ENCODE assay signal across 21 cellular contexts in the genomic region with DNA sequence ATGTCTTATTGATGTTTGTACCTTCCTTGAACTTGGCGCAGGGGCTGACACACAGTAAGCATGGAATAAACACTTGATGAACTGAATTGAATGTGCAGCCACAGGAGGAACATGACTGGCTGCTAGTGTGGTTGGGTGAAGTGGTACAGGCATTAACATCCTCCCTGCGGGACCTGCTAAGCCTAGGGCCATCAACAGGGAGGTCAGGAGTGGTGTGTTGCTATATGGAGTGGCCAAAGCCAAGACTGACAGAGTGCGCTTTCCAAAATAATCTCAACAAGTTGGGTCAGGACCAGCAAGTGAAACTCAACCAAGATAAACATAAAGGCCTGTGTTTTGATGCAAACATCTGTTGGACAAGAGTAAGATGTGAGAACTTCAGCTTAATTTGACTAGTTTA.
"Had no signal": no experiment of that assay in that cellular context is flagged by ENCODE, and none has a peak within 500 bp of the region (broad histone marks: within the 10 kb centered on the region; RNA-seq: fewer than 3 reads in every experiment).

No MANE protein-coding gene starts in this region.

- H3K4me3 Mint-ChIP-seq: activated CD4-positive, alpha-beta T cell treated with anti-CD3 and anti-CD28 coated beads, Interleukin-2, amount 10 ng/mL, durations not matched to agents 7 days and 5 days; activated CD8-positive, alpha-beta T cell treated with anti-CD3 and anti-CD28 coated beads, Interleukin-2, amount 10 ng/mL, durations not matched to agents 7 days and 5 days; activated naive CD8-positive, alpha-beta T cell treated with anti-CD3 and anti-CD28 coated beads, Interleukin-2, amount 10 ng/mL, durations not matched to agents 7 days and 5 days; activated T-cell treated with anti-CD3 and anti-CD28 coated beads, Interleukin-2, amount 50 U/mL, for 24 hours; activated T-helper 17 cell treated with anti-CD3 and anti-CD28 coated beads, Interleukin-2, amount 50 U/mL, for 72 hours; mesothelial cell of epicardium; naive thymus-derived CD8-positive, alpha-beta T cell; stimulated activated naive B cell treated with anti-CD40 and anti-IgM and Interleukin-4, amounts not matched to agents 10 μg/mL and 1 μg/mL and 100 μg/mL, for 72 hours had no signal

- H3K4me1 Mint-ChIP-seq: activated CD4-positive, alpha-beta T cell treated with anti-CD3 and anti-CD28 coated beads, Interleukin-2, amount 10 ng/mL, durations not matched to agents 7 days and 5 days; activated naive CD8-positive, alpha-beta T cell treated with anti-CD3 and anti-CD28 coated beads, Interleukin-2, amount 10 ng/mL, durations not matched to agents 7 days and 5 days; activated T-helper 17 cell treated with anti-CD3 and anti-CD28 coated beads, Interleukin-2, amount 50 U/mL, for 72 hours; mesothelial cell of epicardium; naive thymus-derived CD8-positive, alpha-beta T cell had no signal

- H3K4me1 ChIP-seq: prostate gland, transverse colon had no signal

- H3K27me3 ChIP-seq: ovary, transverse colon had no signal

- H3K36me3 ChIP-seq: ovary, prostate gland, transverse colon had no signal

- H3K9me3 Mint-ChIP-seq: activated naive CD8-positive, alpha-beta T cell treated with anti-CD3 and anti-CD28 coated beads, Interleukin-2, amount 10 ng/mL, durations not matched to agents 7 days and 5 days; activated T-cell treated with anti-CD3 and anti-CD28 coated beads, Interleukin-2, amount 50 U/mL, for 24 hours; activated T-helper 17 cell treated with anti-CD3 and anti-CD28 coated beads, Interleukin-2, amount 50 U/mL, for 72 hours; naive thymus-derived CD8-positive, alpha-beta T cell; stimulated activated naive B cell treated with anti-CD40 and anti-IgM and Interleukin-4, amounts not matched to agents 10 μg/mL and 1 μg/mL and 100 μg/mL, for 72 hours had no signal

- H3K27ac Mint-ChIP-seq: activated CD4-positive, alpha-beta T cell treated with anti-CD3 and anti-CD28 coated beads, Interleukin-2, amount 10 ng/mL, durations not matched to agents 7 days and 5 days; activated CD8-positive, alpha-beta T cell treated with anti-CD3 and anti-CD28 coated beads, Interleukin-2, amount 10 ng/mL, durations not matched to agents 7 days and 5 days; activated naive CD8-positive, alpha-beta T cell treated with anti-CD3 and anti-CD28 coated beads, Interleukin-2, amount 10 ng/mL, durations not matched to agents 7 days and 5 days; activated T-cell treated with anti-CD3 and anti-CD28 coated beads, Interleukin-2, amount 50 U/mL, for 24 hours; activated T-helper 17 cell treated with anti-CD3 and anti-CD28 coated beads, Interleukin-2, amount 50 U/mL, for 72 hours; mesothelial cell of epicardium; naive thymus-derived CD8-positive, alpha-beta T cell had no signal

- H3K9me3 ChIP-seq: ovary, prostate gland, transverse colon had no signal

- H3K27ac ChIP-seq: ovary, prostate gland, skin epidermis, transverse colon had no signal

- DNase-seq: activated CD4-positive, alpha-beta T cell treated with anti-CD3 and anti-CD28 coated beads, Interleukin-2, amount 10 ng/mL, durations not matched to agents 7 days and 5 days; activated CD4-positive, CD25-positive, alpha-beta regulatory T cell treated with anti-CD3 and anti-CD28 coated beads, Interleukin-2, amount 50 U/mL, for 72 hours; activated CD8-positive, alpha-beta T cell treated with anti-CD3 and anti-CD28 coated beads, Interleukin-2, amount 10 ng/mL, durations not matched to agents 7 days and 5 days; activated naive CD4-positive, alpha-beta T cell; activated naive CD8-positive, alpha-beta T cell treated with anti-CD3 and anti-CD28 coated beads, Interleukin-2, amount 10 ng/mL, durations not matched to agents 7 days and 5 days; activated T-cell treated with anti-CD3 and anti-CD28 coated beads, Interleukin-2, amount 50 U/mL, for 24 hours; amniotic stem cell; cerebellar nuclear complex; cortex of kidney; kidney; naive thymus-derived CD8-positive, alpha-beta T cell; ovary; stimulated activated CD4-positive, alpha-beta T cell treated with anti-CD3 and anti-CD28 coated beads, Interleukin-2, amount 100 ng/mL, for 24 hours; stimulated activated naive B cell treated with anti-CD40 and anti-IgM and Interleukin-4, amounts not matched to agents 10 μg/mL and 1 μg/mL and 100 μg/mL, for 72 hours; transverse colon had no signal

- H3K27me3 Mint-ChIP-seq: naive thymus-derived CD8-positive, alpha-beta T cell; stimulated activated naive B cell treated with anti-CD40 and anti-IgM and Interleukin-4, amounts not matched to agents 10 μg/mL and 1 μg/mL and 100 μg/mL, for 72 hours had no signal

- ATAC-seq: activated CD8-positive, alpha-beta T cell treated with anti-CD3 and anti-CD28 coated beads, Interleukin-2, amount 10 ng/mL, durations not matched to agents 7 days and 5 days; activated T-helper 17 cell treated with anti-CD3 and anti-CD28 coated beads, Interleukin-2, amount 50 U/mL, for 72 hours; naive thymus-derived CD8-positive, alpha-beta T cell; SK-N-SH treated with all-trans-retinoic acid at 6 μM for 48 hours; stimulated activated naive B cell treated with anti-CD40 and anti-IgM and Interleukin-4, amounts not matched to agents 10 μg/mL and 1 μg/mL and 100 μg/mL, for 72 hours had no signal

- H3K4me3 ChIP-seq: lung, ovary, prostate gland, skin epidermis, transverse colon had no signal

- H3K36me3 Mint-ChIP-seq: activated naive CD8-positive, alpha-beta T cell treated with anti-CD3 and anti-CD28 coated beads, Interleukin-2, amount 10 ng/mL, durations not matched to agents 7 days and 5 days; mesothelial cell of epicardium; naive thymus-derived CD8-positive, alpha-beta T cell had no signal
